Comparison of ENCODE assay signal across 21 cellular contexts in genomic region chr17:79438936-79439335, GRCh38.
DNase-seq lines count a peak whose midpoint lies in the region; ATAC-seq and TF ChIP-seq lines count a peak whose summit lies in the region.
"Had no signal": no experiment of that assay in that cellular context is flagged by ENCODE, and none has a peak within 500 bp of the region (broad histone marks: within the 10 kb centered on the region; RNA-seq: fewer than 3 reads in every experiment).

No MANE protein-coding gene starts in this region.

- no peak for TF ChIP-seq POLR2A in body of pancreas (IDR thresholded peaks at IDR 0.05)

- H3K36me3 ChIP-seq in right atrium auricular region (no peaks in the 10 kb centered on the region), body of pancreas (replicated peaks in 1 of 2; ENCODE audit: insufficient read depth in 1 of 2, low read depth in 2 of 2) (no peaks in the 10 kb centered on the region), upper lobe of right lung (no peaks in the 10 kb centered on the region)
- H3K36me3 ChIP-seq: BE2C, HAP-1 had no signal

- H3K9me3 ChIP-seq in right atrium auricular region: no peaks in the 10 kb centered on the region
- no peaks in the 10 kb centered on the region for H3K9me3 ChIP-seq in body of pancreas
- H3K9me3 ChIP-seq in upper lobe of right lung: no peaks in the 10 kb centered on the region
- H3K9me3 ChIP-seq: BE2C, HAP-1 had no signal

- in situ Hi-C loops in G401 (cut with HindIII; ENCODE audit: low sequenced_read_pairs): no loop called here

- H3K27ac ChIP-seq in right atrium auricular region: no peak overlapping the region
- no peak overlapping the region for H3K27ac ChIP-seq in body of pancreas
- no peak overlapping the region for H3K27ac ChIP-seq in upper lobe of right lung
- H3K27ac ChIP-seq: C4-2B had no signal

- H3K27me3 Mint-ChIP-seq in nephron progenitor cell (ENCODE audit: low read depth, poor library complexity): peaks cover 25% of the 10 kb centered on the region

- WGBS in body of pancreas, 2 donors: 60 to 65% methylated on average over 15 of the region's 15 CpGs

- H3K27me3 ChIP-seq in right atrium auricular region (no peaks in the 10 kb centered on the region), body of pancreas (no peaks in the 10 kb centered on the region), upper lobe of right lung (no peaks in the 10 kb centered on the region)

- TF ChIP-seq CTCF in right atrium auricular region (IDR thresholded peaks at IDR 0.05) (no peak), nephron progenitor cell (IDR thresholded peaks at IDR 0.05) (no peak), body of pancreas (IDR thresholded peaks at IDR 0.05) (no peak), upper lobe of right lung (IDR thresholded peaks at IDR 0.05) (no peak)

- H3K4me3 ChIP-seq in right atrium auricular region (no peak overlapping the region), body of pancreas (no peak overlapping the region), upper lobe of right lung (no peak overlapping the region)
- H3K4me3 ChIP-seq: A549, HAP-1 had no signal

- DNase-seq in Right ventricle myocardium inferior (ENCODE audit: missing footprints) (peak; percentile 48), right atrium auricular region (ENCODE audit: low spot score) (no peak), G401 (ENCODE audit: low spot score) (peak; percentile 61), nephron progenitor cell (peak; percentile 36), body of pancreas (no peak), upper lobe of right lung (no peak)
- DNase-seq: 8988T; ACHN; AML-193; BE2C; Caco-2; CD4-positive, CD25-positive, alpha-beta regulatory T cell; CD8-positive, alpha-beta T cell; DMS 273 treated with DMSO at 0.1 percent for 48 hours; EL; GF-D8; GOT3; HFFc6 had no signal

- H3K4me1 ChIP-seq in right atrium auricular region: no peaks in the 10 kb centered on the region
- no peaks in the 10 kb centered on the region for H3K4me1 ChIP-seq in body of pancreas
- H3K4me1 ChIP-seq in upper lobe of right lung: no peaks in the 10 kb centered on the region
- H3K4me1 ChIP-seq: BE2C, Caco-2, HAP-1 had no signal

- peaks cover 1% of the 10 kb centered on the region for H3K9me3 Mint-ChIP-seq in nephron progenitor cell
- H3K9me3 Mint-ChIP-seq: CD8-positive, alpha-beta T cell had no signal

- ATAC-seq in Right ventricle myocardium inferior: no peak
- ATAC-seq in body of pancreas: no peak
- ATAC-seq in upper lobe of right lung: no peak
- ATAC-seq: CD8-positive, alpha-beta T cell had no signal

- peak overlapping the region; percentile 9 for H3K4me3 Mint-ChIP-seq in nephron progenitor cell
- H3K4me3 Mint-ChIP-seq: CD4-positive, CD25-positive, alpha-beta regulatory T cell; CD8-positive, alpha-beta T cell; HFFc6 had no signal

- intact Hi-C loops in Right ventricle myocardium inferior (cut with DNase I): no loop called here
- intact Hi-C loops in body of pancreas (cut with DNase I): no loop called here
- intact Hi-C loops in upper lobe of right lung (cut with DNase I): no loop called here

- no peaks in the 10 kb centered on the region for H3K36me3 Mint-ChIP-seq in nephron progenitor cell (ENCODE audit: low read depth)
- H3K36me3 Mint-ChIP-seq: CD4-positive, CD25-positive, alpha-beta regulatory T cell; CD8-positive, alpha-beta T cell had no signal

- peak overlapping the region; percentile 80 for H3K27ac Mint-ChIP-seq in nephron progenitor cell
- H3K27ac Mint-ChIP-seq: CD8-positive, alpha-beta T cell; HFFc6 had no signal

- H3K4me1 Mint-ChIP-seq in nephron progenitor cell: peaks cover 64% of the 10 kb centered on the region
- H3K4me1 Mint-ChIP-seq: CD4-positive, CD25-positive, alpha-beta regulatory T cell had no signal

Comparison
In these comparisons a context has a peak if more than half of its experiments do, and no peak if none do; other contexts are left out.
1. DNase-seq: peak in Right ventricle myocardium inferior (single experiment), G401 (single experiment) and nephron progenitor cell (single experiment); none in right atrium auricular region (single experiment), body of pancreas (0 of 4) and upper lobe of right lung (single experiment).